8 cellular contexts compared by ENCODE assay signal in the genomic region with DNA sequence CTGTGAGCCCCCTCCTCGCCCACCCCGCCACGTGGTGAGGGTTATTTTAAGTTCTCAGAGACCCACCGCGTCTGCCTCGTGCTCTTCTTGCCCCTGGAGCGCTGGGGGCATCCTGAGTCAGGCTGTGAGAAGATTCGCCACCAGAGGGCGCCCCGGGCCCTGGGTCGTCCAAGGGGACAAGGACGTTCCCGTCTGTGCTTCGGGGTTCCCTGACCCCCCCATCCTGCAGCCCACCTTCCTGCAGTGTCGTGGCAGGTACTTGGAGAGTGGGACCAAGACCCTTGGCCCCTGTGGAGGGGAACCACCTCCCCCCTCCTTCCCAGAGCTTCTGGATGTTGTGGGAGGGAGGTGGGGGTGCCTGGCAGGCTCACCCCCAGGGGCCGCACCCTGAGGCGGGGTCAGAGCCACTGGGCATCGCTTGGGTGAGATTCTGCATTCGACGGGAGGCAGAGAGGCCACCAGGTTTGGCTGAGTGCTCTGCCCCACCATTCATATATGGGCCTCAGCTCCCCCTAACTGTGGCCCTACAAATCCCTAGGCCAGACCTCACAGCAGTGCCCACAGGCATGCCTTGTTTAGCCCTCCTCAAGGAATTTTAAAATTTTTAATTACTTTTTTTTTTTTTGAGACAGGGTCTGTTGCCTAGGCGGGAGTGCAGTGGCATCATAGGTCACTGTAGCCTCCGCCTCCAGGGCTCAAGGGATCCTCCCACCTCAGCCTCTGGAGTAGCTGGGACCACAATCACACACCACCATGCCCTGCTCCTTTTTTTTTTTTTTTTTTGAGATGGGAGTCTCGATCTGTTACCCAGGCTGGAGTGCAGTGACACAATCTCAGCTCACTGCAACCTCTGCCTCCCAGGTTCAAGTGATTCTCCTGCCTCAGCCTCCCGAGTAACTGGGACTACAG. TPM values are rescaled to one million over a fixed set of nuclear protein-coding genes. Genes with fewer than 3 reads are reported as not detected.
DNase-seq lines count a peak whose midpoint lies in the region; ATAC-seq and TF ChIP-seq lines count a peak whose summit lies in the region.

No MANE protein-coding gene starts in this region.

- H3K4me1 ChIP-seq in adrenal gland (replicated peaks in 1 of 2) = peaks cover 0 to 12% of the 10 kb centered on the region in 2 donors

- H3K27me3 ChIP-seq in adrenal gland = no peaks in the 10 kb centered on the region

- H3K9me3 ChIP-seq in adrenal gland (replicated peaks in 1 of 3) = no peaks in the 10 kb centered on the region

- H3K36me3 ChIP-seq in adrenal gland (replicated peaks in 1 of 2) = no peaks in the 10 kb centered on the region

- intact Hi-C loops in adrenal gland (cut with DNase I) = loop anchor here in 1 of 2 donors (2.0 kb wide), 1 partner anchor 18 kb away; no protein-coding TSS in a partner anchor

- DNase-seq in NCI-H1436 (lab: John Stamatoyannopoulos, UW) (peak; percentile 68), NCI-H1436 treated with DMSO at 0.1 percent for 48 hours (lab: John Stamatoyannopoulos, UW) (no peak), KG1 (lab: John Stamatoyannopoulos, UW) (peak; percentile 37), T-helper 9 cell (peak; percentile 97), adrenal gland (peak; percentile 70 to 89 (median 80)), hepatic stellate cell (ENCODE audit: low spot score) (peak; percentile 86)
- peak; percentile 95 for DNase-seq in stimulated activated CD4-positive, alpha-beta T cell treated with anti-CD3 and anti-CD28 coated beads, Interleukin-15, amount 100 ng/mL, for 24 hours

- WGBS in adrenal gland, 4 donors = 20 to 60% (median 36%) methylated on average over 6 to 24 of the region's 24 CpGs

- peak; percentile 77 to 91 (median 87) for TF ChIP-seq CTCF in adrenal gland (IDR thresholded peaks at IDR 0.05)

- ATAC-seq in HG03342 (IDR thresholded peaks at IDR 0.05; ENCODE audit: unreplicated experiment) = no peak

- no peak overlapping the region for H3K27ac ChIP-seq in adrenal gland

- no peak for TF ChIP-seq POLR2A in adrenal gland (IDR thresholded peaks at IDR 0.05)

- no peak overlapping the region for H3K4me3 ChIP-seq in adrenal gland

RNA-seq across cellular contexts. Expression of a gene that starts 17.0 kb away (rescaled TPM):
- 10 to 100 TPM in 7 of 8 donors, 1 to 10 TPM in 1; 7.7 to 49.5 (median 24.9) TPM for total RNA-seq in adrenal gland
- 10 to 100 TPM in 1 of 3 donors, 1 to 10 TPM in 2; 4.1 to 14.5 (median 9.3) TPM for polyA plus RNA-seq in adrenal gland

RNA-seq across cellular contexts. Expression of a gene that starts 27.4 kb away (rescaled TPM):
- total RNA-seq in adrenal gland = 10 to 100 TPM in 7 of 8 donors, 1 to 10 TPM in 1; 5.3 to 25.9 (median 13.6) TPM
- polyA plus RNA-seq in adrenal gland = 10 to 100 TPM in 1 of 3 donors, 1 to 10 TPM in 2; 5.0 to 27.3 (median 9.0) TPM
